Comparison of ENCODE assay signal across 11 cellular contexts in the genomic region with DNA sequence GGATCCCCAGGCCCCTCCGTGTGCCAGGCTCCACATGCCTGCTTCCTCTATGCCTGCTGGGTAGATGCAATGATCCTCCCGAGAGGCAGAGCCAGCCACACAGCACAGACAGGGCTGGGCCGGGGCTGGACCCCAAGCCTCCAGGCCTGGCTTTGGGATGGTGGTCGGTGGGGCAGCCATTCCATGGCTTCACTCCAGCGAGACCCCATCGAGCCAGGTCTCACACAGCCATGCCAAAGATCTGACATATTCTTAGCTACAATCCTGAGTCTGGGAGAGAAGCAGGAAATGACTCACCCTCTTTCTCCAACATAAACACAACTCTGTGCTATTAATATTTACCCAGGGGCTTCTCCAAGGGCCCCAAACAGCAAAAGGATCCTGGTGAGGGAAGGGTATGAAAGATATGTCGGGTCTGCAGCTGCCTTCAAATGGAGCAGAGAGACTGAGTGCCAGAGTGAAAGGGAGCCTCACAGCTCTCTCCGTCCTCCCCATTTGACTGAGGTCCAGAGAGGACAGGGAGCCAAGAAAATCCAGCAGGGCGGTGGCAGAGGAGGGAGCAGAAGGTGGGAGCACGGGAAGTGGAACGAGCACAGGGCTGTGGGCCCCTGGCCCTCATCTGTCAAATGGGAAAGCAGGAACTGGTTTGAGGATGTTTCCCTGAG.
DNase-seq lines count a peak whose midpoint lies in the region; ATAC-seq, FAIRE-seq and TF ChIP-seq lines count a peak whose summit lies in the region.
"Had no signal": no experiment of that assay in that cellular context is flagged by ENCODE, and none has a peak within 500 bp of the region (broad histone marks: within the 10 kb centered on the region; RNA-seq: fewer than 3 reads in every experiment).

No MANE protein-coding gene starts in this region.

- H3K27ac Mint-ChIP-seq in chondrocyte (ENCODE audit: unreplicated experiment), result peak overlapping the region; percentile 97
- H3K27ac Mint-ChIP-seq: dendritic cell treated with granulocyte-macrophage colony-stimulating factor and Interleukin-4, amounts not matched to agents 40 ng/mL and 50 ng/mL, for 4 days had no signal

- H3K4me1 ChIP-seq in upper lobe of right lung, result peaks cover 13% of the 10 kb centered on the region

- peak; percentile 42 for FAIRE-seq in HTR-8/SVneo (lab: Jason Lieb, UNC)

- H3K4me3 Mint-ChIP-seq in chondrocyte (ENCODE audit: unreplicated experiment), result peak overlapping the region; percentile 6
- H3K4me3 Mint-ChIP-seq: dendritic cell treated with granulocyte-macrophage colony-stimulating factor and Interleukin-4, amounts not matched to agents 40 ng/mL and 50 ng/mL, for 4 days had no signal

- H3K9me3 ChIP-seq in upper lobe of right lung, result no peaks in the 10 kb centered on the region
- H3K9me3 ChIP-seq: testis had no signal

- H3K4me3 ChIP-seq in upper lobe of right lung, result no peak overlapping the region
- H3K4me3 ChIP-seq: testis had no signal

- no peaks in the 10 kb centered on the region for H3K27me3 ChIP-seq in upper lobe of right lung
- H3K27me3 ChIP-seq: testis had no signal

- H3K4me1 Mint-ChIP-seq in chondrocyte (ENCODE audit: low read depth), result peaks cover 48% of the 10 kb centered on the region

- no peaks in the 10 kb centered on the region for H3K36me3 Mint-ChIP-seq in chondrocyte (ENCODE audit: low read depth)

- peak; percentile 60 for DNase-seq in HTR-8/SVneo (ENCODE audit: insufficient read length, low spot score)
- DNase-seq in chondrocyte (ENCODE audit: low spot score), result no peak
- DNase-seq in left lobe of liver (ENCODE audit: low spot score), result no peak
- no peak for DNase-seq in upper lobe of right lung
- no peak for DNase-seq in NK-92 (lab: John Stamatoyannopoulos, UW; ENCODE audit: unreplicated experiment)
- DNase-seq in NCI-H345 (lab: John Stamatoyannopoulos, UW), result no peak
- no peak for DNase-seq in posterior vena cava (ENCODE audit: low spot score)
- DNase-seq: testis had no signal

- no peaks in the 10 kb centered on the region for H3K9me3 Mint-ChIP-seq in chondrocyte (ENCODE audit: low read depth)
- H3K9me3 Mint-ChIP-seq: dendritic cell treated with granulocyte-macrophage colony-stimulating factor and Interleukin-4, amounts not matched to agents 40 ng/mL and 50 ng/mL, for 4 days had no signal

- intact Hi-C loops in upper lobe of right lung (cut with DNase I) (no loop called here), posterior vena cava (cut with DNase I) (loop anchor here (2.0 to 10.0 kb wide), 3 partner anchors 621 to 853 kb away; a partner anchor contains a TSS)

- peak overlapping the region; percentile 42 for H3K27ac ChIP-seq in upper lobe of right lung
- H3K27ac ChIP-seq: testis had no signal

- TF ChIP-seq CTCF in chondrocyte (IDR thresholded peaks at IDR 0.05) (peak; percentile 36), upper lobe of right lung (IDR thresholded peaks at IDR 0.05) (no peak)

- no peaks in the 10 kb centered on the region for H3K27me3 Mint-ChIP-seq in chondrocyte (ENCODE audit: low read depth)

- peak; percentile 28 for ATAC-seq in left lobe of liver
- ATAC-seq in upper lobe of right lung, result peak; percentile 18
- no peak for ATAC-seq in HG03159 (IDR thresholded peaks at IDR 0.05; ENCODE audit: unreplicated experiment)
- ATAC-seq: activated CD4-positive, CD25-positive, alpha-beta regulatory T cell treated with anti-CD3 and anti-CD28 coated beads, Interleukin-2, amount 50 U/mL, for 24 hours had no signal

- no peaks in the 10 kb centered on the region for H3K36me3 ChIP-seq in upper lobe of right lung
